30 cellular contexts compared by ENCODE assay signal in genomic region chr7:17039372-17039771, GRCh38.
"Had no signal": no experiment of that assay in that cellular context is flagged by ENCODE, and none has a peak within 500 bp of the region (broad histone marks: within the 10 kb centered on the region; RNA-seq: fewer than 3 reads in every experiment).

No MANE protein-coding gene starts in this region.

- H3K27ac Mint-ChIP-seq: activated CD4-positive, alpha-beta T cell treated with anti-CD3 and anti-CD28 coated beads, Interleukin-2, amount 10 ng/mL, durations not matched to agents 24 days and 14 days; activated CD8-positive, alpha-beta memory T cell treated with anti-CD3 and anti-CD28 coated beads, Interleukin-2, amount 10 ng/mL, durations not matched to agents 7 days and 5 days; activated CD8-positive, alpha-beta T cell treated with anti-CD3 and anti-CD28 coated beads for 36 hours; activated naive CD4-positive, alpha-beta T cell treated with anti-CD3 and anti-CD28 coated beads, Interleukin-2, amount 50 U/mL, for 24 hours; dendritic cell treated with granulocyte-macrophage colony-stimulating factor and Interleukin-4, amounts not matched to agents 40 ng/mL and 50 ng/mL, for 4 days had no signal

- DNase-seq: activated CD4-positive, alpha-beta T cell treated with anti-CD3 and anti-CD28 coated beads, Interleukin-2, amount 10 ng/mL, durations not matched to agents 24 days and 14 days; activated CD8-positive, alpha-beta memory T cell treated with anti-CD3 and anti-CD28 coated beads, Interleukin-2, amount 10 ng/mL, durations not matched to agents 7 days and 5 days; activated CD8-positive, alpha-beta T cell treated with anti-CD3 and anti-CD28 coated beads for 36 hours; activated gamma-delta T cell; activated T-cell treated with anti-CD3 and anti-CD28 coated beads for 4 hours; anterior cingulate cortex; body of pancreas; effector CD4-positive, alpha-beta T cell; erythroblast; foreskin fibroblast; immature natural killer cell; kidney glomerular epithelial cell; left lung; midbrain; pancreas; psoas muscle; stimulated activated CD4-positive, alpha-beta T cell treated with anti-CD3 and anti-CD28 coated beads, Interleukin-4, amount 100 ng/mL, for 4 hours; stimulated activated naive CD8-positive, alpha-beta T cell treated with anti-CD3 and anti-CD28 coated beads, Interleukin-15, Interleukin-2, amounts not matched to agents 100 U/mL and 50 U/mL, for 24 hours; substantia nigra; T-helper 2 cell; tibial artery; uterus had no signal

- H3K27me3 Mint-ChIP-seq: dendritic cell treated with granulocyte-macrophage colony-stimulating factor and Interleukin-4, amounts not matched to agents 40 ng/mL and 50 ng/mL, for 4 days had no signal

- H3K36me3 Mint-ChIP-seq: activated naive CD4-positive, alpha-beta T cell treated with anti-CD3 and anti-CD28 coated beads, Interleukin-2, amount 50 U/mL, for 24 hours had no signal

- H3K9me3 Mint-ChIP-seq: activated CD8-positive, alpha-beta T cell treated with anti-CD3 and anti-CD28 coated beads for 36 hours; activated naive CD4-positive, alpha-beta T cell treated with anti-CD3 and anti-CD28 coated beads, Interleukin-2, amount 50 U/mL, for 24 hours; dendritic cell treated with granulocyte-macrophage colony-stimulating factor and Interleukin-4, amounts not matched to agents 40 ng/mL and 50 ng/mL, for 4 days; immature natural killer cell; nephron had no signal

- H3K27ac ChIP-seq: body of pancreas, cardiac muscle cell, neutrophil, psoas muscle, right atrium auricular region, tibial artery, uterus had no signal

- H3K4me3 ChIP-seq: body of pancreas, cardiac muscle cell, left lung, lung, pancreas, psoas muscle, right atrium auricular region, tibial artery, uterus had no signal

- H3K36me3 ChIP-seq: cardiac muscle cell, left lung, neutrophil, pancreas, right atrium auricular region, tibial artery, uterus had no signal

- H3K4me3 Mint-ChIP-seq: activated CD4-positive, alpha-beta T cell treated with anti-CD3 and anti-CD28 coated beads, Interleukin-2, amount 10 ng/mL, durations not matched to agents 24 days and 14 days; activated CD8-positive, alpha-beta memory T cell treated with anti-CD3 and anti-CD28 coated beads, Interleukin-2, amount 10 ng/mL, durations not matched to agents 7 days and 5 days; activated CD8-positive, alpha-beta T cell treated with anti-CD3 and anti-CD28 coated beads for 36 hours; activated naive CD4-positive, alpha-beta T cell treated with anti-CD3 and anti-CD28 coated beads, Interleukin-2, amount 50 U/mL, for 24 hours; dendritic cell treated with granulocyte-macrophage colony-stimulating factor and Interleukin-4, amounts not matched to agents 40 ng/mL and 50 ng/mL, for 4 days; nephron had no signal

- H3K9me3 ChIP-seq: body of pancreas, left lung, neutrophil, pancreas, psoas muscle, right atrium auricular region, tibial artery, uterus had no signal

- ATAC-seq: activated CD4-positive, CD25-positive, alpha-beta regulatory T cell treated with anti-CD3 and anti-CD28 coated beads, Interleukin-2, amount 50 U/mL, for 24 hours; activated CD8-positive, alpha-beta memory T cell treated with anti-CD3 and anti-CD28 coated beads, Interleukin-2, amount 10 ng/mL, durations not matched to agents 7 days and 5 days; activated CD8-positive, alpha-beta T cell treated with anti-CD3 and anti-CD28 coated beads for 36 hours; body of pancreas; left lung; psoas muscle; stimulated activated naive CD8-positive, alpha-beta T cell treated with anti-CD3 and anti-CD28 coated beads, Interleukin-15, Interleukin-2, amounts not matched to agents 100 U/mL and 50 U/mL, for 24 hours had no signal

- H3K27me3 ChIP-seq: body of pancreas, cardiac muscle cell, left lung, neutrophil, pancreas, right atrium auricular region, tibial artery, uterus had no signal

- H3K4me1 ChIP-seq: psoas muscle, uterus had no signal
